ENCODE assay signal across 25 cellular contexts in genomic region chr5:177611446-177612214, GRCh38. TPM values are rescaled to one million over a fixed set of nuclear protein-coding genes. Genes with fewer than 3 reads are reported as not detected.
DNase-seq lines count a peak whose midpoint lies in the region; ATAC-seq and TF ChIP-seq lines count a peak whose summit lies in the region.
"Had no signal": no experiment of that assay in that cellular context is flagged by ENCODE, and none has a peak within 500 bp of the region (broad histone marks: within the 10 kb centered on the region; RNA-seq: fewer than 3 reads in every experiment).

No MANE protein-coding gene starts in this region.

- H3K4me3 ChIP-seq in naive thymus-derived CD4-positive, alpha-beta T cell (ENCODE audit: low read length): no peak overlapping the region
- no peak overlapping the region for H3K4me3 ChIP-seq in thyroid gland (replicated peaks in 1 of 3)
- H3K4me3 ChIP-seq: dorsolateral prefrontal cortex, PC-9, smooth muscle cell, testis had no signal

- peak overlapping the region; percentile 60 for H3K27ac Mint-ChIP-seq in activated naive CD4-positive, alpha-beta T cell treated with anti-CD3 and anti-CD28 coated beads, Interleukin-2, amount 10 ng/mL, durations not matched to agents 7 days and 5 days
- peak overlapping the region in 7 of 9 donors; percentile 8 to 68 (median 45) for H3K27ac Mint-ChIP-seq in naive thymus-derived CD4-positive, alpha-beta T cell
- H3K27ac Mint-ChIP-seq: activated CD8-positive, alpha-beta memory T cell treated with anti-CD3 and anti-CD28 coated beads, Interleukin-2, amount 10 ng/mL, durations not matched to agents 7 days and 5 days; activated naive CD8-positive, alpha-beta T cell; nephron had no signal

- no peak overlapping the region for H3K27ac ChIP-seq in naive thymus-derived CD4-positive, alpha-beta T cell (ENCODE audit: low read depth, low read length)
- H3K27ac ChIP-seq in thyroid gland: no peak overlapping the region
- H3K27ac ChIP-seq: parathyroid adenoma, PC-9, testis had no signal

- H3K27me3 Mint-ChIP-seq in activated naive CD4-positive, alpha-beta T cell treated with anti-CD3 and anti-CD28 coated beads, Interleukin-2, amount 10 ng/mL, durations not matched to agents 7 days and 5 days: no peaks in the 10 kb centered on the region
- no peaks in the 10 kb centered on the region for H3K27me3 Mint-ChIP-seq in naive thymus-derived CD4-positive, alpha-beta T cell
- H3K27me3 Mint-ChIP-seq: activated CD8-positive, alpha-beta memory T cell treated with anti-CD3 and anti-CD28 coated beads, Interleukin-2, amount 10 ng/mL, durations not matched to agents 7 days and 5 days; activated naive CD8-positive, alpha-beta T cell; stimulated activated naive CD8-positive, alpha-beta T cell treated with anti-CD3 and anti-CD28 coated beads, Interleukin-15, Interleukin-2, amounts not matched to agents 100 ng/mL and 50 ng/mL, for 24 hours had no signal

- no peaks in the 10 kb centered on the region for H3K4me1 ChIP-seq in naive thymus-derived CD4-positive, alpha-beta T cell (ENCODE audit: control insufficient read depth in 2 of 2, insufficient read depth in 2 of 2, low read length in 2 of 2)
- peaks cover 0 to 8% of the 10 kb centered on the region in 2 donors for H3K4me1 ChIP-seq in thyroid gland

- POLR2A ChIA-PET in naive thymus-derived CD4-positive, alpha-beta T cell (lab: Charles Lee): no interaction called here

- no peaks in the 10 kb centered on the region for H3K9me3 ChIP-seq in naive thymus-derived CD4-positive, alpha-beta T cell (ENCODE audit: control insufficient read depth in 2 of 3, low read length in 3 of 3)
- no peaks in the 10 kb centered on the region for H3K9me3 ChIP-seq in thyroid gland
- H3K9me3 ChIP-seq: testis had no signal

- H3K4me1 Mint-ChIP-seq in activated naive CD4-positive, alpha-beta T cell treated with anti-CD3 and anti-CD28 coated beads, Interleukin-2, amount 10 ng/mL, durations not matched to agents 7 days and 5 days: peaks cover 2% of the 10 kb centered on the region
- H3K4me1 Mint-ChIP-seq in naive thymus-derived CD4-positive, alpha-beta T cell: peaks cover 2 to 13% (median 10%) of the 10 kb centered on the region in 7 donors
- H3K4me1 Mint-ChIP-seq: activated CD8-positive, alpha-beta memory T cell treated with anti-CD3 and anti-CD28 coated beads, Interleukin-2, amount 10 ng/mL, durations not matched to agents 7 days and 5 days; nephron had no signal

- WGBS in thyroid gland, 2 donors: 94 to 99% methylated on average over 8 to 14 of the region's 15 CpGs

- intact Hi-C loops in naive thymus-derived CD4-positive, alpha-beta T cell (cut with micrococcal nuclease): no loop called here
- intact Hi-C loops in thyroid gland (cut with DNase I): no loop called here

- TF ChIP-seq POLR2A in thyroid gland (IDR thresholded peaks at IDR 0.05): no peak

- peaks cover 14% of the 10 kb centered on the region for H3K36me3 Mint-ChIP-seq in activated naive CD4-positive, alpha-beta T cell treated with anti-CD3 and anti-CD28 coated beads, Interleukin-2, amount 10 ng/mL, durations not matched to agents 7 days and 5 days
- peaks cover 0 to 6% (median 0%) of the 10 kb centered on the region in 5 donors for H3K36me3 Mint-ChIP-seq in naive thymus-derived CD4-positive, alpha-beta T cell
- H3K36me3 Mint-ChIP-seq: activated naive CD8-positive, alpha-beta T cell had no signal

- no peak for TF ChIP-seq CTCF in thyroid gland (IDR thresholded peaks at IDR 0.05)

- CTCF ChIA-PET in activated naive CD4-positive, alpha-beta T cell treated with anti-CD3 and anti-CD28 coated beads, Interleukin-2, amount 10 ng/mL, durations not matched to agents 7 days and 5 days (lab: Charles Lee): interaction anchor here (1.4 kb wide), 1 partner anchor 9 kb away, joined by 4 read pairs; no protein-coding TSS in a partner anchor
- CTCF ChIA-PET in naive thymus-derived CD4-positive, alpha-beta T cell (lab: Charles Lee): no interaction called here

- H3K9me3 Mint-ChIP-seq in activated naive CD4-positive, alpha-beta T cell treated with anti-CD3 and anti-CD28 coated beads, Interleukin-2, amount 10 ng/mL, durations not matched to agents 7 days and 5 days: no peaks in the 10 kb centered on the region
- H3K9me3 Mint-ChIP-seq in naive thymus-derived CD4-positive, alpha-beta T cell: no peaks in the 10 kb centered on the region
- H3K9me3 Mint-ChIP-seq: nephron; stimulated activated naive CD8-positive, alpha-beta T cell treated with anti-CD3 and anti-CD28 coated beads, Interleukin-15, Interleukin-2, amounts not matched to agents 100 ng/mL and 50 ng/mL, for 24 hours had no signal

- peaks cover 0 to 15% (median 0%) of the 10 kb centered on the region in 3 experiments for H3K36me3 ChIP-seq in naive thymus-derived CD4-positive, alpha-beta T cell (ENCODE audit: control insufficient read depth in 2 of 3, insufficient read depth in 3 of 3, low read length in 3 of 3)
- no peaks in the 10 kb centered on the region for H3K36me3 ChIP-seq in thyroid gland

- no peak for DNase-seq in activated naive CD4-positive, alpha-beta T cell treated with anti-CD3 and anti-CD28 coated beads, Interleukin-2, amount 10 ng/mL, durations not matched to agents 7 days and 5 days
- no peak for DNase-seq in activated naive CD4-positive, alpha-beta T cell treated with Interleukin-2 at 50 U/mL for 16 hours
- no peak for DNase-seq in naive thymus-derived CD4-positive, alpha-beta T cell
- DNase-seq in thyroid gland (no peak), SKM-1 treated with dmso at 0.1 percent for 144 hours (lab: John Stamatoyannopoulos, UW; ENCODE audit: unreplicated experiment) (no peak)
- DNase-seq: ACHN; activated CD4-positive, alpha-beta T cell treated with anti-CD3 and anti-CD28 coated beads for 48 hours; activated CD8-positive, alpha-beta memory T cell treated with anti-CD3 and anti-CD28 coated beads, Interleukin-2, amount 10 ng/mL, durations not matched to agents 7 days and 5 days; NCI-H1436 treated with DMSO at 0.1 percent for 48 hours; NCI-H2081 treated with DMSO at 0.1 percent for 48 hours; NCI-H345; NCI-H69; PC-9; retina; SHP77; T-helper 9 cell; testis had no signal

- no peak for ATAC-seq in naive thymus-derived CD4-positive, alpha-beta T cell
- no peak for ATAC-seq in GM18870 (IDR thresholded peaks at IDR 0.05; ENCODE audit: unreplicated experiment)
- ATAC-seq: activated CD8-positive, alpha-beta memory T cell treated with anti-CD3 and anti-CD28 coated beads, Interleukin-2, amount 10 ng/mL, durations not matched to agents 7 days and 5 days had no signal

- H3K4me3 Mint-ChIP-seq in activated naive CD4-positive, alpha-beta T cell treated with anti-CD3 and anti-CD28 coated beads, Interleukin-2, amount 10 ng/mL, durations not matched to agents 7 days and 5 days: no peak overlapping the region
- H3K4me3 Mint-ChIP-seq in naive thymus-derived CD4-positive, alpha-beta T cell: no peak overlapping the region
- H3K4me3 Mint-ChIP-seq: activated CD8-positive, alpha-beta memory T cell treated with anti-CD3 and anti-CD28 coated beads, Interleukin-2, amount 10 ng/mL, durations not matched to agents 7 days and 5 days; activated naive CD8-positive, alpha-beta T cell; nephron; stimulated activated naive CD8-positive, alpha-beta T cell treated with anti-CD3 and anti-CD28 coated beads, Interleukin-15, Interleukin-2, amounts not matched to agents 100 ng/mL and 50 ng/mL, for 24 hours had no signal

- H3K27me3 ChIP-seq in naive thymus-derived CD4-positive, alpha-beta T cell (ENCODE audit: control insufficient read depth in 2 of 2, insufficient read depth in 2 of 2, low read length in 2 of 2): no peaks in the 10 kb centered on the region
- H3K27me3 ChIP-seq in thyroid gland: no peaks in the 10 kb centered on the region
- H3K27me3 ChIP-seq: dorsolateral prefrontal cortex, testis had no signal

TF ChIP-seq in PFSK-1, 5 proteins besides CTCF, POLR2A, EP300 and RAD21 (continues in another document):
- TF ChIP-seq TAF1 (IDR thresholded peaks at IDR 0.05; ENCODE audit: borderline replicate concordance, insufficient read depth, low read length) (no peak), REST (IDR thresholded peaks at IDR 0.05; ENCODE audit: insufficient read depth in 1 of 2, low read depth in 2 of 2, low read length in 2 of 2) (no peak)

RNA-seq across cellular contexts. Expression of gene B4GALT7, which starts 11.7 kb away (rescaled TPM):
- 38.0 TPM for polyA plus RNA-seq in PFSK-1 (2012; ENCODE audit: insufficient read length, low read depth)
- 10 to 100 TPM; 25.4 to 42.2 (median 32.1) TPM for total RNA-seq in naive thymus-derived CD4-positive, alpha-beta T cell
- 10 to 100 TPM; 18.8 to 24.9 TPM for polyA plus RNA-seq in naive thymus-derived CD4-positive, alpha-beta T cell
- 10 to 100 TPM; 27.9 to 47.2 (median 38.9) TPM for total RNA-seq in thyroid gland

RNA-seq across cellular contexts. Expression of gene TMED9, which starts 19.6 kb away (rescaled TPM):
- 162 TPM for polyA plus RNA-seq in PFSK-1 (2012; ENCODE audit: insufficient read length, low read depth)
- total RNA-seq in naive thymus-derived CD4-positive, alpha-beta T cell: 100 to 1,000 TPM in 1 of 5 experiments, 10 to 100 TPM in 4; 50.5 to 144 (median 67.5) TPM
- polyA plus RNA-seq in naive thymus-derived CD4-positive, alpha-beta T cell: 100 to 1,000 TPM in 1 of 2 donors, 10 to 100 TPM in 1; 99.7 to 103 TPM
- 100 to 1,000 TPM in 2 of 4 donors, 10 to 100 TPM in 2; 86.9 to 162 (median 115) TPM for total RNA-seq in thyroid gland

RNA-seq across cellular contexts. Expression of gene FAM193B, which starts 57.3 kb away (rescaled TPM):
- polyA plus RNA-seq in PFSK-1 (2012; ENCODE audit: insufficient read length, low read depth): 69.2 TPM
- total RNA-seq in naive thymus-derived CD4-positive, alpha-beta T cell: 100 to 1,000 TPM; 102 to 275 (median 175) TPM
- polyA plus RNA-seq in naive thymus-derived CD4-positive, alpha-beta T cell: 1 to 10 TPM; 4.1 TPM
- total RNA-seq in thyroid gland: 10 to 100 TPM; 38.0 to 54.7 (median 46.6) TPM
